Comparison of ENCODE assay signal across 15 cellular contexts in genomic region chr22:29039148-29039547, GRCh38. TPM values are rescaled to one million over a fixed set of nuclear protein-coding genes. Genes with fewer than 3 reads are reported as not detected.
"Had no signal": no experiment of that assay in that cellular context is flagged by ENCODE, and none has a peak within 500 bp of the region (broad histone marks: within the 10 kb centered on the region; RNA-seq: fewer than 3 reads in every experiment).

No MANE protein-coding gene starts in this region.

- H3K9me3 ChIP-seq: colonic mucosa, esophagus muscularis mucosa, pancreas, vagina had no signal

- ATAC-seq: activated CD4-positive, CD25-positive, alpha-beta regulatory T cell treated with anti-CD3 and anti-CD28 coated beads, Interleukin-2, amount 50 U/mL, for 24 hours; left ventricle myocardium superior; pancreas had no signal

- H3K27me3 ChIP-seq: colonic mucosa, esophagus muscularis mucosa, pancreas, vagina had no signal

- H3K4me3 ChIP-seq: colonic mucosa, esophagus muscularis mucosa, pancreas, vagina had no signal

- DNase-seq: activated naive CD4-positive, alpha-beta T cell treated with Interleukin-2 at 50 U/mL for 16 hours; activated T-cell treated with anti-CD3 and anti-CD28 coated beads for 4 hours; caudate nucleus; colonic mucosa; hippocampal formation; kidney; left ventricle myocardium superior; pancreas; stimulated activated CD4-positive, alpha-beta T cell treated with anti-CD3 and anti-CD28 coated beads, Interleukin-12 subunit alpha, Interleukin-12 subunit beta, amount 100 ng/mL, for 4 hours; stimulated activated CD4-positive, alpha-beta T cell treated with anti-CD3 and anti-CD28 coated beads, Interleukin-2, amount 100 ng/mL, for 24 hours had no signal

- H3K36me3 ChIP-seq: colonic mucosa, vagina had no signal

- H3K4me1 ChIP-seq: colonic mucosa had no signal

- H3K27ac ChIP-seq: colonic mucosa, esophagus muscularis mucosa, pancreas, vagina had no signal

RNA-seq across cellular contexts. Expression of gene C22orf31, which starts 22.5 kb away (rescaled TPM):
- total RNA-seq: esophagus muscularis mucosa, kidney, left ventricle myocardium superior, mesenteric fat pad, myocyte, pancreas, vagina had no signal
